14 cellular contexts compared by ENCODE assay signal in genomic region chr18:51107594-51108305, GRCh38.
DNase-seq lines count a peak whose midpoint lies in the region; ATAC-seq and TF ChIP-seq lines count a peak whose summit lies in the region.
"Had no signal": no experiment of that assay in that cellular context is flagged by ENCODE, and none has a peak within 500 bp of the region (broad histone marks: within the 10 kb centered on the region; RNA-seq: fewer than 3 reads in every experiment).

No MANE protein-coding gene starts in this region.

- H3K27ac Mint-ChIP-seq in activated naive CD8-positive, alpha-beta T cell treated with anti-CD3 and anti-CD28 coated beads, Interleukin-2, amount 10 ng/mL, durations not matched to agents 7 days and 5 days, result peak overlapping the region; percentile 66
- no peak overlapping the region for H3K27ac Mint-ChIP-seq in endothelial cell (ENCODE audit: unreplicated experiment)

- H3K9me3 Mint-ChIP-seq in activated naive CD8-positive, alpha-beta T cell treated with anti-CD3 and anti-CD28 coated beads, Interleukin-2, amount 10 ng/mL, durations not matched to agents 7 days and 5 days, result peaks cover 3% of the 10 kb centered on the region
- peaks cover 3% of the 10 kb centered on the region for H3K9me3 Mint-ChIP-seq in endothelial cell (ENCODE audit: unreplicated experiment)

- no peaks in the 10 kb centered on the region for H4K20me1 ChIP-seq in osteoblast (ENCODE audit: insufficient read depth, low read length)

- peaks cover 6% of the 10 kb centered on the region for H3K36me3 Mint-ChIP-seq in activated naive CD8-positive, alpha-beta T cell treated with anti-CD3 and anti-CD28 coated beads, Interleukin-2, amount 10 ng/mL, durations not matched to agents 7 days and 5 days
- no peaks in the 10 kb centered on the region for H3K36me3 Mint-ChIP-seq in endothelial cell (ENCODE audit: low read depth, unreplicated experiment)

- no peaks in the 10 kb centered on the region for H3K9me3 ChIP-seq in osteoblast (ENCODE audit: low read depth, low read length)
- H3K9me3 ChIP-seq in MG63, result no peaks in the 10 kb centered on the region
- H3K9me3 ChIP-seq: spleen had no signal

- ATAC-seq in activated naive CD8-positive, alpha-beta T cell treated with anti-CD3 and anti-CD28 coated beads, Interleukin-2, amount 10 ng/mL, durations not matched to agents 7 days and 5 days (ENCODE audit: low read depth), result peak; percentile 46

- H2AFZ ChIP-seq in osteoblast (ENCODE audit: low read length), result peak overlapping the region; percentile 5

- H3K79me2 ChIP-seq in osteoblast (ENCODE audit: insufficient read depth, low read length), result no peaks in the 10 kb centered on the region

- H3K4me2 ChIP-seq in osteoblast (ENCODE audit: insufficient read depth, low read length), result no peak overlapping the region

- no peaks in the 10 kb centered on the region for H3K27me3 ChIP-seq in osteoblast (ENCODE audit: insufficient read depth, low read length)
- no peaks in the 10 kb centered on the region for H3K27me3 ChIP-seq in MG63
- H3K27me3 ChIP-seq: spleen had no signal

- H3K27me3 Mint-ChIP-seq in activated naive CD8-positive, alpha-beta T cell treated with anti-CD3 and anti-CD28 coated beads, Interleukin-2, amount 10 ng/mL, durations not matched to agents 7 days and 5 days, result peaks cover 2% of the 10 kb centered on the region
- H3K27me3 Mint-ChIP-seq in endothelial cell (ENCODE audit: unreplicated experiment), result peaks cover 2% of the 10 kb centered on the region

- no peak for TF ChIP-seq CTCF in osteoblast (IDR thresholded peaks at IDR 0.05; ENCODE audit: extremely low read depth, low read depth, low read length)
- TF ChIP-seq CTCF in endothelial cell (IDR thresholded peaks at IDR 0.05; ENCODE audit: unreplicated experiment), result no peak

- H3K4me1 Mint-ChIP-seq in activated naive CD8-positive, alpha-beta T cell treated with anti-CD3 and anti-CD28 coated beads, Interleukin-2, amount 10 ng/mL, durations not matched to agents 7 days and 5 days, result peaks cover 19% of the 10 kb centered on the region
- peaks cover 12% of the 10 kb centered on the region for H3K4me1 Mint-ChIP-seq in endothelial cell (ENCODE audit: unreplicated experiment)

- H3K4me3 ChIP-seq in osteoblast (ENCODE audit: insufficient read depth, low read length) (no peak overlapping the region), MG63 (no peak overlapping the region)
- H3K4me3 ChIP-seq: spleen had no signal

- H3K27ac ChIP-seq in osteoblast (ENCODE audit: low read depth, low read length), result no peak overlapping the region
- H3K27ac ChIP-seq: spleen had no signal

- no peaks in the 10 kb centered on the region for H3K4me1 ChIP-seq in osteoblast (ENCODE audit: insufficient read depth, low read length)

- POLR2A ChIA-PET in activated naive CD8-positive, alpha-beta T cell treated with anti-CD3 and anti-CD28 coated beads, Interleukin-2, amount 10 ng/mL, durations not matched to agents 7 days and 5 days (lab: Charles Lee), result no interaction called here

- DNase-seq in activated CD4-positive, alpha-beta T cell treated with anti-CD3 and anti-CD28 coated beads for 48 hours, result peak; percentile 23
- DNase-seq in activated CD4-positive, alpha-beta T cell treated with anti-CD3 and anti-CD28 coated beads, Interleukin-2, amount 50 U/mL, for 4 hours, result no peak
- DNase-seq in HT-29 (ENCODE audit: low spot score) (peak; percentile 25), osteoblast (ENCODE audit: insufficient read length, low spot score, missing footprints) (peak; percentile 56), MG63 (no peak), endothelial cell (ENCODE audit: low spot score) (no peak), occipital lobe (lab: John Stamatoyannopoulos, UW) (no peak)
- no peak for DNase-seq in activated naive CD8-positive, alpha-beta T cell treated with anti-CD3 and anti-CD28 coated beads, Interleukin-2, amount 10 ng/mL, durations not matched to agents 7 days and 5 days
- DNase-seq: activated CD8-positive, alpha-beta memory T cell treated with anti-CD3 and anti-CD28 coated beads, Interleukin-2, amount 50 U/mL, for 48 hours; caudate nucleus; NCI-H1105; NK-92 treated with Interleukin-12 subunit alpha and Interleukin-12 subunit beta, amount 100 ng/mL, for 24 hours; spleen; SW 1271 had no signal

- no peaks in the 10 kb centered on the region for H3K36me3 ChIP-seq in osteoblast (ENCODE audit: insufficient read depth, low read length)
- no peaks in the 10 kb centered on the region for H3K36me3 ChIP-seq in MG63
- H3K36me3 ChIP-seq: spleen had no signal

- no peak overlapping the region for H3K4me3 Mint-ChIP-seq in activated naive CD8-positive, alpha-beta T cell treated with anti-CD3 and anti-CD28 coated beads, Interleukin-2, amount 10 ng/mL, durations not matched to agents 7 days and 5 days
- H3K4me3 Mint-ChIP-seq in endothelial cell (ENCODE audit: unreplicated experiment), result no peak overlapping the region

Comparison
In these comparisons a context has a peak if more than half of its experiments do, and no peak if none do; other contexts are left out.
1. DNase-seq: peak in activated CD4-positive, alpha-beta T cell treated with anti-CD3 and anti-CD28 coated beads for 48 hours (single experiment), HT-29 (single experiment) and osteoblast (single experiment); none in activated CD4-positive, alpha-beta T cell treated with anti-CD3 and anti-CD28 coated beads, Interleukin-2, amount 50 U/mL, for 4 hours (0 of 2), activated naive CD8-positive, alpha-beta T cell treated with anti-CD3 and anti-CD28 coated beads, Interleukin-2, amount 10 ng/mL, durations not matched to agents 7 days and 5 days (single experiment), MG63 (single experiment), endothelial cell (single experiment) and occipital lobe (single experiment).